In the genomic region with DNA sequence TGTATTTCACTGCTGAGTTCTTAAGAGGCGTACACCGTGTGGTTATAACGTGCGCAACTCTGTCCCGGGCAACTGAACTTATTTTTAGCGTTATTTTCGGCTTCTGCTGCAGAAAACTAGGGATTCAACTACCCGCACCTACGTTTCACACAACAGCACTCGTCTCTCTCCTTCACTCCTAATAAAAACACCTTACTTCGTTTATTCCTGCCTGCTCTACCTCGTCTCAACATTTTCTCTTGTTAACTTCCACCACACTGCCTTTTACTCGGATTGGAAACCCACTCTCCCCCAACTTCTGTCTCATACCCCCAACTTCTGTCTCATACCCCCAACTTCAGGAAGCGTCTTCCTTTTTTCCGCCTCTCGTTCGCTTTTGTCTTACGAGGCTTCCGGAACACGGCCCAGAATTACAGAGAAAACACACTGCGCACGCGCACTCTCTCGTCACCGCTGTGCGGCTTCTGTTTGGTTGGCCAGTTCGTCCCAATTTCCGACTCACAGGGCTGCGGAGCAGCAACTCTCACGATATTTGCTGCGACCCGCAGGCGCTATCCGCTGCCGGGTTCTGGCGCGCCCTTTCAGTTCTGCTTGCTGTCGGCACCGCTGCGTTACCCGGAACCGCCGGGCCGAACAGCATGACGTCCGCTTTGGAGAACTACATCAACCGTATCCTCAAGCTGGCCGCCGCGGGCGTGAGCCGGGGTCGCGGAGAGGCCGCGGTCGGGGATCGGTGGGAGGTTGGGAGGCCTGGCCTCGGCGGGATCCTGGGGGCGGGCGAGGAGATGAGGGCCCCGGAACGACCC, we compare ENCODE assay signal across 8 cellular contexts. TPM values are rescaled to one million over a fixed set of nuclear protein-coding genes. Genes with fewer than 3 reads are reported as not detected.
DNase-seq lines count a peak whose midpoint lies in the region; ATAC-seq and TF ChIP-seq lines count a peak whose summit lies in the region.

A gene (plus strand): TSS at position 579 of the 806 bp plus-strand sequence. CDS start 60 bp downstream, at position 639.

- ATAC-seq in HG02623 (IDR thresholded peaks at IDR 0.05; ENCODE audit: unreplicated experiment), result peak; percentile 98

- POLR2A ChIA-PET in GM10248 (lab: Yijun Ruan, JAX), result no interaction called here

- no peak for TF ChIP-seq CTCF in GM10248 (IDR thresholded peaks at IDR 0.05; ENCODE audit: control extremely low read depth, extremely low read depth, low read depth, missing control alignments)

- peak within 1 kb of the TSS; percentile 38 for H3K27ac ChIP-seq in temporal lobe (ENCODE audit: low read depth, low read length)

- peak; percentile 93 for DNase-seq in GM10248 (ENCODE audit: extremely low spot score)
- peak; percentile 94 for DNase-seq in NCI-H1105 (lab: John Stamatoyannopoulos, UW)
- peak; percentile 91 for DNase-seq in SKM-1 treated with dmso at 0.1 percent for 144 hours (lab: John Stamatoyannopoulos, UW; ENCODE audit: unreplicated experiment)
- DNase-seq in glomerular endothelial cell (ENCODE audit: extremely low read depth, low read depth, low spot score), result peak; percentile 98
- peak; percentile 92 for DNase-seq in occipital lobe (lab: John Stamatoyannopoulos, UW)

- H3K9me3 Mint-ChIP-seq in activated naive CD8-positive, alpha-beta T cell (ENCODE audit: low read depth), result no peaks in the 10 kb centered on the region

- H3K4me3 Mint-ChIP-seq in activated naive CD8-positive, alpha-beta T cell, result peak within 1 kb of the TSS; percentile 100

- peak within 1 kb of the TSS; percentile 100 for H3K27ac Mint-ChIP-seq in activated naive CD8-positive, alpha-beta T cell

- peaks cover 49% of the 10 kb centered on the region for H3K4me1 Mint-ChIP-seq in activated naive CD8-positive, alpha-beta T cell (ENCODE audit: low read depth)

- CTCF ChIA-PET in GM10248 (lab: Yijun Ruan, JAX), result no interaction called here

- peaks cover 11% of the 10 kb centered on the region for H3K36me3 Mint-ChIP-seq in activated naive CD8-positive, alpha-beta T cell

- H3K27me3 Mint-ChIP-seq in activated naive CD8-positive, alpha-beta T cell, result no peaks in the 10 kb centered on the region

RNA-seq across cellular contexts. Expression of the gene that starts here (rescaled TPM):
- 18.8 and 21.8 TPM in 2 replicates for total RNA-seq in glomerular endothelial cell
- total RNA-seq in occipital lobe, result 116 TPM
- total RNA-seq in temporal lobe, result 51.4 TPM

Comparison
In these comparisons a context has a peak if more than half of its experiments do, and no peak if none do; other contexts are left out.
1. Peak in every context shown above with its lines: DNase-seq, ATAC-seq and H3K27ac ChIP-seq.